ENCODE assay signal across 14 cellular contexts in genomic region chr16:89020068-89020924, GRCh38. TPM values are rescaled to one million over a fixed set of nuclear protein-coding genes. Genes with fewer than 3 reads are reported as not detected.
DNase-seq lines count a peak whose midpoint lies in the region; ATAC-seq and TF ChIP-seq lines count a peak whose summit lies in the region.
"Had no signal": no experiment of that assay in that cellular context is flagged by ENCODE, and none has a peak within 500 bp of the region (broad histone marks: within the 10 kb centered on the region; RNA-seq: fewer than 3 reads in every experiment).

No MANE protein-coding gene starts in this region.

- no peak overlapping the region for H3K27ac ChIP-seq in sigmoid colon
- no peak overlapping the region for H3K27ac ChIP-seq in RWPE1
- H3K27ac ChIP-seq: BLaER1 had no signal

- H3K4me1 ChIP-seq in sigmoid colon, result no peaks in the 10 kb centered on the region
- H3K4me1 ChIP-seq: BLaER1 had no signal

- peaks cover 12% of the 10 kb centered on the region for H3K4me1 Mint-ChIP-seq in activated CD8-positive, alpha-beta T cell treated with anti-CD3 and anti-CD28 coated beads, Interleukin-2, amount 10 ng/mL, durations not matched to agents 7 days and 5 days (ENCODE audit: low read depth)
- H3K4me1 Mint-ChIP-seq: nephron had no signal

- H3K27me3 ChIP-seq in sigmoid colon, result peaks cover 0 to 65% (median 16%) of the 10 kb centered on the region in 3 donors
- H3K27me3 ChIP-seq: BLaER1 had no signal

- CTCF ChIA-PET in activated CD8-positive, alpha-beta T cell treated with anti-CD3 and anti-CD28 coated beads, Interleukin-2, amount 10 ng/mL, durations not matched to agents 7 days and 5 days (lab: Charles Lee), result no interaction called here
- CTCF ChIA-PET in RWPE1 (lab: Yijun Ruan, JAX), result interaction anchor here (0.6 kb wide), 1 partner anchor 1349 kb away, joined by 3 read pairs; no protein-coding TSS in a partner anchor

- H3K9me3 ChIP-seq in sigmoid colon, result no peaks in the 10 kb centered on the region

- peaks cover 4% of the 10 kb centered on the region for H3K27me3 Mint-ChIP-seq in activated CD8-positive, alpha-beta T cell treated with anti-CD3 and anti-CD28 coated beads, Interleukin-2, amount 10 ng/mL, durations not matched to agents 7 days and 5 days (ENCODE audit: low read depth)

- POLR2A ChIA-PET in activated CD8-positive, alpha-beta T cell treated with anti-CD3 and anti-CD28 coated beads, Interleukin-2, amount 10 ng/mL, durations not matched to agents 7 days and 5 days (lab: Charles Lee), result interaction anchor here (0.6 to 0.8 kb wide), 2 partner anchors 12 to 76 kb away, joined by 3 read pairs; no protein-coding TSS in a partner anchor
- POLR2A ChIA-PET in RWPE1 (lab: Yijun Ruan, JAX; ENCODE audit: low non-redundant PET), result no interaction called here

- no peak overlapping the region for H3K4me3 ChIP-seq in sigmoid colon
- H3K4me3 ChIP-seq: BLaER1 had no signal

- WGBS in sigmoid colon, 2 donors, result 74 to 81% methylated on average over 21 of the region's 21 CpGs

- peaks cover 9% of the 10 kb centered on the region for H3K9me3 Mint-ChIP-seq in activated CD8-positive, alpha-beta T cell treated with anti-CD3 and anti-CD28 coated beads, Interleukin-2, amount 10 ng/mL, durations not matched to agents 7 days and 5 days (ENCODE audit: insufficient read depth)
- H3K9me3 Mint-ChIP-seq: stimulated activated naive CD8-positive, alpha-beta T cell treated with anti-CD3 and anti-CD28 coated beads, Interleukin-15, Interleukin-2, amounts not matched to agents 100 ng/mL and 50 ng/mL, for 24 hours had no signal

- DNase-seq in activated gamma-delta T cell treated with Interleukin-2 at 50 U/mL for 16 hours (peak; percentile 19), activated gamma-delta T cell (lab: John Stamatoyannopoulos, UW) (no peak), sigmoid colon (peak; percentile 60), RWPE1 (ENCODE audit: low spot score) (no peak), NCI-H1105 (lab: John Stamatoyannopoulos, UW) (no peak), KG1 (lab: John Stamatoyannopoulos, UW) (no peak)
- peak; percentile 45 for DNase-seq in activated CD8-positive, alpha-beta T cell treated with anti-CD3 and anti-CD28 coated beads, Interleukin-2, amount 10 ng/mL, durations not matched to agents 7 days and 5 days
- DNase-seq: NCI-H187 treated with DMSO at 0.1 percent for 48 hours, SHP77 treated with DMSO at 0.1 percent for 48 hours had no signal

- peak; percentile 52 for ATAC-seq in HG02798 (IDR thresholded peaks at IDR 0.05; ENCODE audit: poor library complexity, unreplicated experiment)
- peak; percentile 74 for ATAC-seq in activated CD8-positive, alpha-beta T cell treated with anti-CD3 and anti-CD28 coated beads, Interleukin-2, amount 10 ng/mL, durations not matched to agents 7 days and 5 days

- intact Hi-C loops in sigmoid colon (cut with DNase I), result no loop called here

- no peak overlapping the region for H3K4me3 Mint-ChIP-seq in activated CD8-positive, alpha-beta T cell treated with anti-CD3 and anti-CD28 coated beads, Interleukin-2, amount 10 ng/mL, durations not matched to agents 7 days and 5 days
- H3K4me3 Mint-ChIP-seq: brain; nephron; stimulated activated naive CD8-positive, alpha-beta T cell treated with anti-CD3 and anti-CD28 coated beads, Interleukin-15, Interleukin-2, amounts not matched to agents 100 ng/mL and 50 ng/mL, for 24 hours had no signal

- H3K36me3 ChIP-seq in sigmoid colon, result no peaks in the 10 kb centered on the region
- H3K36me3 ChIP-seq: BLaER1 had no signal

- TF ChIP-seq POLR2A in sigmoid colon (IDR thresholded peaks at IDR 0.05), result no peak

- TF ChIP-seq EP300 in sigmoid colon (IDR thresholded peaks at IDR 0.05), result no peak

- no peak overlapping the region for H3K27ac Mint-ChIP-seq in activated CD8-positive, alpha-beta T cell treated with anti-CD3 and anti-CD28 coated beads, Interleukin-2, amount 10 ng/mL, durations not matched to agents 7 days and 5 days
- H3K27ac Mint-ChIP-seq: nephron; stimulated activated naive CD8-positive, alpha-beta T cell treated with anti-CD3 and anti-CD28 coated beads, Interleukin-15, Interleukin-2, amounts not matched to agents 100 ng/mL and 50 ng/mL, for 24 hours had no signal

- TF ChIP-seq CTCF in sigmoid colon (IDR thresholded peaks at IDR 0.05) (no peak), RWPE1 (conservative IDR thresholded peaks at IDR 0.05; ENCODE audit: low read depth) (no peak)

- peaks cover 3% of the 10 kb centered on the region for H3K36me3 Mint-ChIP-seq in activated CD8-positive, alpha-beta T cell treated with anti-CD3 and anti-CD28 coated beads, Interleukin-2, amount 10 ng/mL, durations not matched to agents 7 days and 5 days (ENCODE audit: low read depth)
- H3K36me3 Mint-ChIP-seq: brain had no signal

RNA-seq across cellular contexts. Expression of gene CBFA2T3, which starts 43.3 kb away (rescaled TPM):
- total RNA-seq in activated CD8-positive, alpha-beta T cell treated with anti-CD3 and anti-CD28 coated beads, Interleukin-2, amount 10 ng/mL, durations not matched to agents 7 days and 5 days, result not detected
- total RNA-seq in sigmoid colon, result 10 to 100 TPM in 1 of 4 donors, 1 to 10 TPM in 2, under 1 TPM in 1; 0.95 to 26.8 (median 3.4) TPM
- polyA plus RNA-seq in sigmoid colon, result 1 to 10 TPM; 4.2 to 9.8 (median 7.2) TPM

Comparison
In these comparisons a context has a peak if more than half of its experiments do, and no peak if none do; other contexts are left out.
1. DNase-seq: peak in activated gamma-delta T cell treated with Interleukin-2 at 50 U/mL for 16 hours (single experiment), activated CD8-positive, alpha-beta T cell treated with anti-CD3 and anti-CD28 coated beads, Interleukin-2, amount 10 ng/mL, durations not matched to agents 7 days and 5 days (single experiment) and sigmoid colon (single experiment); none in activated gamma-delta T cell (single experiment), RWPE1 (single experiment), NCI-H1105 (single experiment) and KG1 (single experiment).